Comparison of ENCODE assay signal across 9 cellular contexts in genomic region chr14:71591929-71592328, GRCh38.
DNase-seq lines count a peak whose midpoint lies in the region; TF ChIP-seq lines count a peak whose summit lies in the region.
"Had no signal": no experiment of that assay in that cellular context is flagged by ENCODE, and none has a peak within 500 bp of the region (broad histone marks: within the 10 kb centered on the region; RNA-seq: fewer than 3 reads in every experiment).

No MANE protein-coding gene starts in this region.

- peaks cover 99% of the 10 kb centered on the region for H3K4me1 Mint-ChIP-seq in HFFc6 (ENCODE audit: low read depth)
- H3K4me1 Mint-ChIP-seq in glutamatergic neuron (ENCODE audit: low read depth, unreplicated experiment) = no peaks in the 10 kb centered on the region

- no peaks in the 10 kb centered on the region for H3K27me3 ChIP-seq in SU-DHL-6 (ENCODE audit: low read length)

- no peaks in the 10 kb centered on the region for H3K36me3 ChIP-seq in SU-DHL-6 (ENCODE audit: low read length)

- peak; percentile 68 to 89 for DNase-seq in AML-193 (lab: John Stamatoyannopoulos, UW)
- peak; percentile 79 for DNase-seq in HFFc6
- DNase-seq in glomerular endothelial cell (ENCODE audit: extremely low read depth, low read depth, low spot score) = peak; percentile 10
- no peak for DNase-seq in glutamatergic neuron
- no peak for DNase-seq in NCI-H2081 treated with DMSO at 0.1 percent for 48 hours (lab: John Stamatoyannopoulos, UW)
- no peak for DNase-seq in NCI-H774 (lab: John Stamatoyannopoulos, UW)
- no peak for DNase-seq in DMS79 treated with DMSO at 0.1 percent for 48 hours (lab: John Stamatoyannopoulos, UW)
- DNase-seq: stimulated activated naive CD4-positive, alpha-beta T cell treated with Interleukin-2 at 50 U/mL for 16 hours had no signal

- no peaks in the 10 kb centered on the region for H3K9me3 ChIP-seq in SU-DHL-6 (ENCODE audit: insufficient read depth, low read length)

- H3K4me3 ChIP-seq in SU-DHL-6 (ENCODE audit: insufficient read depth, low read length, poor library complexity, severe bottlenecking) = no peak overlapping the region

- no peaks in the 10 kb centered on the region for H3K9me2 ChIP-seq in SU-DHL-6 (replicated peaks; ENCODE audit: insufficient read depth, low read length)

- H4K20me1 ChIP-seq in SU-DHL-6 (ENCODE audit: low read depth, low read length) = no peaks in the 10 kb centered on the region

- H3K27ac Mint-ChIP-seq in HFFc6 = peak overlapping the region; percentile 85
- H3K27ac Mint-ChIP-seq in glutamatergic neuron (ENCODE audit: unreplicated experiment) = no peak overlapping the region

- H3K4me2 ChIP-seq in SU-DHL-6 (ENCODE audit: low read depth, low read length, poor library complexity, severe bottlenecking) = peak overlapping the region; percentile 24

- H3K36me3 Mint-ChIP-seq in HFFc6 (ENCODE audit: low read depth) = peaks cover 43% of the 10 kb centered on the region
- no peaks in the 10 kb centered on the region for H3K36me3 Mint-ChIP-seq in glutamatergic neuron (ENCODE audit: unreplicated experiment)

- no peaks in the 10 kb centered on the region; the same call in 1 of the 2 replicates for H3K79me2 ChIP-seq in SU-DHL-6 (ENCODE audit: insufficient read depth, low read length)

- H2AFZ ChIP-seq in SU-DHL-6 (ENCODE audit: low read depth, low read length, severe bottlenecking) = no peak overlapping the region

- no peak overlapping the region for H3K9ac ChIP-seq in SU-DHL-6 (ENCODE audit: low read length)

- H3K9me3 Mint-ChIP-seq in HFFc6 (no peaks in the 10 kb centered on the region), glutamatergic neuron (ENCODE audit: unreplicated experiment) (peaks cover 3% of the 10 kb centered on the region)

- no peak overlapping the region for H3K27ac ChIP-seq in SU-DHL-6 (ENCODE audit: low read depth, low read length)

- H3K4me3 Mint-ChIP-seq in HFFc6 (peak overlapping the region; percentile 63), glutamatergic neuron (ENCODE audit: unreplicated experiment) (no peak overlapping the region)

- H3K27me3 Mint-ChIP-seq in HFFc6 (ENCODE audit: insufficient read depth) (no peaks in the 10 kb centered on the region; the same call in 1 of the 2 replicates), glutamatergic neuron (ENCODE audit: unreplicated experiment) (peaks cover 3% of the 10 kb centered on the region)

- no peaks in the 10 kb centered on the region for H3F3A ChIP-seq in SU-DHL-6 (ENCODE audit: insufficient read depth)

- TF ChIP-seq CTCF in HFFc6 (IDR thresholded peaks at IDR 0.05) (no peak), SU-DHL-6 (IDR thresholded peaks at IDR 0.05; ENCODE audit: insufficient read depth, low read length, poor library complexity, severe bottlenecking) (no peak), glutamatergic neuron (IDR thresholded peaks at IDR 0.05; ENCODE audit: partially characterized antibody, unreplicated experiment) (no peak)

Comparison
In these comparisons a context has a peak if more than half of its experiments do, and no peak if none do; other contexts are left out.
1. DNase-seq: peak in AML-193 (2 of 2), HFFc6 (single experiment) and glomerular endothelial cell (single experiment); none in glutamatergic neuron (single experiment), NCI-H2081 treated with DMSO at 0.1 percent for 48 hours (single experiment), NCI-H774 (single experiment) and DMS79 treated with DMSO at 0.1 percent for 48 hours (single experiment).